25 cellular contexts compared by ENCODE assay signal in the genomic region with DNA sequence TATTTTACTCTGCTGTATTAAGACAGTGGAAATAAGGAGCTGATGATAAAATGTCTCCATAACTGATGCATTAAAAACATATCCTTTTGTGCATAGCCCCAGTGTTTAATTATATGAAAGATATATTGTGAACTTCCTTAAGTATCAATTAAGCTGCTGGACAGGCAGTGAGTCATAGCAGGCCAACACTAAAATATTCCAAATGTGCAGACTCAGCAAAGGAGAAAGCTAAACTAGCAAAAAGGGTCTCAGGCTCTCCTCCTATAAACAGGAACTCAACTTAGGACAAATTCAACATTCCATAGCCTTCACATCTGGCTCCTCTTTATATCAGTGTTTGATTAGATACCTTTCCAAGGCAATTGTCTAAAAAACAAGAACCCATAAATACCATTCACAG. TPM values are rescaled to one million over a fixed set of nuclear protein-coding genes. Genes with fewer than 3 reads are reported as not detected.
"Had no signal": no experiment of that assay in that cellular context is flagged by ENCODE, and none has a peak within 500 bp of the region (broad histone marks: within the 10 kb centered on the region; RNA-seq: fewer than 3 reads in every experiment).

No MANE protein-coding gene starts in this region.

- H3K27me3 ChIP-seq: brain microvascular endothelial cell, esophagus squamous epithelium, gastrocnemius medialis, right lobe of liver, transverse colon had no signal

- H3K9ac ChIP-seq: parathyroid adenoma had no signal

- H3K9me3 Mint-ChIP-seq: activated naive CD4-positive, alpha-beta T cell treated with anti-CD3 and anti-CD28 coated beads, Interleukin-2, amount 50 U/mL, for 72 hours; natural killer cell treated with Interleukin-12 subunit alpha and Interleukin-12 subunit beta and Interleukin-15 and Interleukin-18, amount 100 ng/mL, for 72 hours; stimulated activated naive B cell treated with anti-CD40 and anti-IgM and Interleukin-4, amounts not matched to agents 10 μg/mL and 1 μg/mL and 100 μg/mL, for 72 hours had no signal

- ATAC-seq: gastrocnemius medialis; left ventricle myocardium superior; natural killer cell treated with Interleukin-12 subunit alpha and Interleukin-12 subunit beta and Interleukin-15 and Interleukin-18, amount 100 ng/mL, for 72 hours had no signal

- H3K4me1 ChIP-seq: esophagus squamous epithelium, gastrocnemius medialis, parathyroid adenoma, right lobe of liver had no signal

- FAIRE-seq: colon, islet of Langerhans, urothelium cell line had no signal

- H3K4me3 ChIP-seq: esophagus squamous epithelium, gastrocnemius medialis, right lobe of liver, skin epidermis, transverse colon had no signal

- H3K79me2 ChIP-seq: parathyroid adenoma had no signal

- DNase-seq: activated CD4-positive, alpha-beta T cell treated with anti-CD3 and anti-CD28 coated beads for 1 hour; activated T-cell treated with anti-CD3 and anti-CD28 coated beads, Interleukin-2, amount 50 U/mL, for 1 hour; aorta; brain microvascular endothelial cell; central memory CD4-positive, alpha-beta T cell; esophagus squamous epithelium; gastrocnemius medialis; left ventricle myocardium superior; mammary epithelial cell; midbrain; right lobe of liver; stimulated activated CD4-positive, alpha-beta T cell treated with anti-CD3 and anti-CD28 coated beads, Interleukin-2, amount 100 ng/mL, for 48 hours; stimulated activated CD8-positive, alpha-beta memory T cell treated with anti-CD3 and anti-CD28 coated beads, Interleukin-4, amount 100 ng/mL, for 48 hours; stimulated activated naive B cell treated with anti-CD40 and anti-IgM and Interleukin-4, amounts not matched to agents 10 μg/mL and 1 μg/mL and 100 μg/mL, for 72 hours; T-helper 9 cell; transverse colon had no signal

- H3K9me3 ChIP-seq: esophagus squamous epithelium, gastrocnemius medialis, right lobe of liver, transverse colon had no signal

- H3K27ac ChIP-seq: brain microvascular endothelial cell, esophagus squamous epithelium, gastrocnemius medialis, parathyroid adenoma, right lobe of liver, skin epidermis, transverse colon had no signal

- H3K27ac Mint-ChIP-seq: activated naive CD4-positive, alpha-beta T cell treated with anti-CD3 and anti-CD28 coated beads, Interleukin-2, amount 50 U/mL, for 72 hours; natural killer cell treated with Interleukin-12 subunit alpha and Interleukin-12 subunit beta and Interleukin-15 and Interleukin-18, amount 100 ng/mL, for 72 hours; stimulated activated naive B cell treated with anti-CD40 and anti-IgM and Interleukin-4, amounts not matched to agents 10 μg/mL and 1 μg/mL and 100 μg/mL, for 72 hours had no signal

- H3K4me3 Mint-ChIP-seq: natural killer cell treated with Interleukin-12 subunit alpha and Interleukin-12 subunit beta and Interleukin-15 and Interleukin-18, amount 100 ng/mL, for 72 hours; stimulated activated naive B cell treated with anti-CD40 and anti-IgM and Interleukin-4, amounts not matched to agents 10 μg/mL and 1 μg/mL and 100 μg/mL, for 72 hours had no signal

- H3K36me3 ChIP-seq: brain microvascular endothelial cell, esophagus squamous epithelium, gastrocnemius medialis, right lobe of liver, transverse colon had no signal

- H2AFZ ChIP-seq: parathyroid adenoma had no signal

- H3K36me3 Mint-ChIP-seq: activated naive CD4-positive, alpha-beta T cell treated with anti-CD3 and anti-CD28 coated beads, Interleukin-2, amount 50 U/mL, for 72 hours; natural killer cell treated with Interleukin-12 subunit alpha and Interleukin-12 subunit beta and Interleukin-15 and Interleukin-18, amount 100 ng/mL, for 72 hours; stimulated activated naive B cell treated with anti-CD40 and anti-IgM and Interleukin-4, amounts not matched to agents 10 μg/mL and 1 μg/mL and 100 μg/mL, for 72 hours had no signal

RNA-seq across cellular contexts. Expression of a gene that starts 15.6 kb away (rescaled TPM):
- total RNA-seq: activated naive CD4-positive, alpha-beta T cell treated with anti-CD3 and anti-CD28 coated beads, Interleukin-2, amount 50 U/mL, for 72 hours; esophagus squamous epithelium; left ventricle myocardium superior; mammary epithelial cell; natural killer cell treated with Interleukin-12 subunit alpha and Interleukin-12 subunit beta and Interleukin-15 and Interleukin-18, amount 100 ng/mL, for 72 hours; pulmonary artery endothelial cell; right lobe of liver; temporal lobe had no signal
- polyA plus RNA-seq: aorta, mammary epithelial cell had no signal

RNA-seq across cellular contexts. Expression of a gene that starts 36.3 kb away (rescaled TPM):
- total RNA-seq: natural killer cell treated with Interleukin-12 subunit alpha and Interleukin-12 subunit beta and Interleukin-15 and Interleukin-18, amount 100 ng/mL, for 72 hours had no signal

RNA-seq across cellular contexts. Expression of a gene that starts 43.7 kb away (rescaled TPM):
- total RNA-seq: activated naive CD4-positive, alpha-beta T cell treated with anti-CD3 and anti-CD28 coated beads, Interleukin-2, amount 50 U/mL, for 72 hours; natural killer cell treated with Interleukin-12 subunit alpha and Interleukin-12 subunit beta and Interleukin-15 and Interleukin-18, amount 100 ng/mL, for 72 hours had no signal
